1 cellular context compared by ENCODE assay signal in the genomic region with DNA sequence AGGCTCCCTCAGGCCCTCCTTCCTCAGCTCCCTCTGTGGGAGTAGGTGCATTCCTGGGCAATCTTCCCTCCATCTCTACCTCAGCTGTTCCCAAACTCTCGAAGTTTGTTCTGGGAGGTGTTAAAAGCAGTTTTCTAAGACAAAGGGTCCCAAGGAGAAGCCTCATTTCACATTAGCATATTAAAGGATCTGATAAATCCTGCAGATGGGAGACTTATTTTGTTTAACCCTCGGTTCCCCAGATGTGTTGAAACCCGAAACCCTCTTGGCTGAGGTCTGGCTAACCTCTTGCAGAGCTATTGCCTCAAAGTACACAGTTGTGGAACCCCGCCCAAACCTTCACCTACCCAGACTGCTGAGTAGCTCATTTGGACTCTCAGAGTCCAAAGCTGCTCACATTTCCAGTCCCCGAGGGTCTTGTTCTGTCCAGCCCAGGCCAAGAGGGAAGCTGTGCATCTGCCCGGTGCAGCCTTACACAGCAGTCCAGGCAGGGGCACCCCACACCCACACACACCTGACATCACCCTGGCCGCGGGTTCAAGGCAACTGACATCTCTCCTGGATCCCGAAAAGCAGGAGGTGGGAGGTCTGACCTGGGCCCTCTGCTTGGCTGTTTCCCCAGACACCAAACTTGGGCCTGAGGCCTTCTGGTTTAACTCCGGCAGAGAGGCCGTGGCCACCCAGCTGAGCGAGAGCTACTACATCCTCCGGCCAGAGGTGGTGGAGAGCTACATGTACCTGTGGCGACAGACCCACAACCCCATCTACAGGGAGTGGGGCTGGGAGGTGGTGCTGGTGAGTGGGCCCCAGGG.
A peak's percentile ranks its signal among the peaks of the same experiment; 100 is the strongest.
TF ChIP-seq lines count a peak whose summit lies in the region.

No MANE protein-coding gene starts in this region.

TF ChIP-seq in K562, 482 proteins besides CTCF, POLR2A, EP300 and RAD21 (continued from another document and continues in another):
- TF ChIP-seq ZNF592 (IDR thresholded peaks at IDR 0.05) (no peak), RCOR1 (IDR thresholded peaks at IDR 0.05; ENCODE audit: borderline replicate concordance in 1 of 2, low read depth in 2 of 2, low read length in 2 of 2) (0 out of 4 replicates have a peak, but pooled peaks of 1 of the 2 experiments have one; percentile 11), KAT8 (IDR thresholded peaks at IDR 0.05; ENCODE audit: low read depth) (no peak), MXI1 (IDR thresholded peaks at IDR 0.05; ENCODE audit: low read depth, low read length) (no peak), POLR3A (IDR thresholded peaks at IDR 0.05; ENCODE audit: borderline replicate concordance, extremely low read depth, insufficient read depth, insufficient read length) (no peak), NCOA2 (IDR thresholded peaks at IDR 0.05; ENCODE audit: partially characterized antibody in 2 of 2) (no peak), HDAC2 (IDR thresholded peaks at IDR 0.05) (no peak), SREBF2 (CRISPR knock-in tag; IDR thresholded peaks at IDR 0.05) (no peak), ZNF77 (CRISPR knock-in tag; IDR thresholded peaks at IDR 0.05) (no peak), ZNF584 (CRISPR knock-in tag; IDR thresholded peaks at IDR 0.05; ENCODE audit: low read depth) (0 out of 2 replicates have a peak, but pooled peaks have one; percentile 57), MEIS2 (IDR thresholded peaks at IDR 0.05; ENCODE audit: partially characterized antibody) (peak; percentile 8), CEBPB (tag; IDR thresholded peaks at IDR 0.05) (peak; percentile 57), HOXB6 (CRISPR knock-in tag; IDR thresholded peaks at IDR 0.05; ENCODE audit: borderline replicate concordance) (no peak), LARP7 (IDR thresholded peaks at IDR 0.05) (no peak), ELF1 (tag; IDR thresholded peaks at IDR 0.05) (no peak), FOS (IDR thresholded peaks at IDR 0.05; ENCODE audit: extremely low read depth, insufficient read length) (no peak), HNRNPL (IDR thresholded peaks at IDR 0.05; ENCODE audit: low read depth, low read length) (no peak), RBM15 (IDR thresholded peaks at IDR 0.05; ENCODE audit: insufficient read depth, low read length) (no peak), BACH1 (tag; IDR thresholded peaks at IDR 0.05) (0 out of 2 replicates have a peak, but pooled peaks have one; percentile 15), WHSC1 (IDR thresholded peaks at IDR 0.05; ENCODE audit: low read length) (peak; percentile 8), MYBL2 (IDR thresholded peaks at IDR 0.05; ENCODE audit: low read depth) (no peak), MYBL2 (CRISPR knock-in tag; IDR thresholded peaks at IDR 0.05; ENCODE audit: borderline replicate concordance) (no peak), HMGN3 (IDR thresholded peaks at IDR 0.05; ENCODE audit: borderline replicate concordance, extremely low read depth, insufficient read length, low read depth, low read length) (no peak), ADNP (tag; IDR thresholded peaks at IDR 0.05) (peak; percentile 33; the same call in 1 of the 2 replicates), ZBTB49 (CRISPR knock-in tag; IDR thresholded peaks at IDR 0.05; ENCODE audit: borderline replicate concordance) (no peak), SMAD4 (CRISPR knock-in tag; conservative IDR thresholded peaks at IDR 0.05) (0 out of 2 replicates have a peak, but pooled peaks have one; percentile 7)
- TF ChIP-seq, protein P1, sequence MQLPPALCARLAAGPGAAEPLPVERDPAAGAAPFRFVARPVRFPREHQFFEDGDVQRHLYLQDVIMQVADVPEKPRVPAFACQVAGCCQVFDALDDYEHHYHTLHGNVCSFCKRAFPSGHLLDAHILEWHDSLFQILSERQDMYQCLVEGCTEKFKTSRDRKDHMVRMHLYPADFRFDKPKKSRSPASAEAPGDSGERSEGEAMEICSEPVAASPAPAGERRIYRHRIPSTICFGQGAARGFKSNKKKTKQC (CRISPR knock-in tag; IDR thresholded peaks at IDR 0.05): no peak
- TF ChIP-seq, protein P2, sequence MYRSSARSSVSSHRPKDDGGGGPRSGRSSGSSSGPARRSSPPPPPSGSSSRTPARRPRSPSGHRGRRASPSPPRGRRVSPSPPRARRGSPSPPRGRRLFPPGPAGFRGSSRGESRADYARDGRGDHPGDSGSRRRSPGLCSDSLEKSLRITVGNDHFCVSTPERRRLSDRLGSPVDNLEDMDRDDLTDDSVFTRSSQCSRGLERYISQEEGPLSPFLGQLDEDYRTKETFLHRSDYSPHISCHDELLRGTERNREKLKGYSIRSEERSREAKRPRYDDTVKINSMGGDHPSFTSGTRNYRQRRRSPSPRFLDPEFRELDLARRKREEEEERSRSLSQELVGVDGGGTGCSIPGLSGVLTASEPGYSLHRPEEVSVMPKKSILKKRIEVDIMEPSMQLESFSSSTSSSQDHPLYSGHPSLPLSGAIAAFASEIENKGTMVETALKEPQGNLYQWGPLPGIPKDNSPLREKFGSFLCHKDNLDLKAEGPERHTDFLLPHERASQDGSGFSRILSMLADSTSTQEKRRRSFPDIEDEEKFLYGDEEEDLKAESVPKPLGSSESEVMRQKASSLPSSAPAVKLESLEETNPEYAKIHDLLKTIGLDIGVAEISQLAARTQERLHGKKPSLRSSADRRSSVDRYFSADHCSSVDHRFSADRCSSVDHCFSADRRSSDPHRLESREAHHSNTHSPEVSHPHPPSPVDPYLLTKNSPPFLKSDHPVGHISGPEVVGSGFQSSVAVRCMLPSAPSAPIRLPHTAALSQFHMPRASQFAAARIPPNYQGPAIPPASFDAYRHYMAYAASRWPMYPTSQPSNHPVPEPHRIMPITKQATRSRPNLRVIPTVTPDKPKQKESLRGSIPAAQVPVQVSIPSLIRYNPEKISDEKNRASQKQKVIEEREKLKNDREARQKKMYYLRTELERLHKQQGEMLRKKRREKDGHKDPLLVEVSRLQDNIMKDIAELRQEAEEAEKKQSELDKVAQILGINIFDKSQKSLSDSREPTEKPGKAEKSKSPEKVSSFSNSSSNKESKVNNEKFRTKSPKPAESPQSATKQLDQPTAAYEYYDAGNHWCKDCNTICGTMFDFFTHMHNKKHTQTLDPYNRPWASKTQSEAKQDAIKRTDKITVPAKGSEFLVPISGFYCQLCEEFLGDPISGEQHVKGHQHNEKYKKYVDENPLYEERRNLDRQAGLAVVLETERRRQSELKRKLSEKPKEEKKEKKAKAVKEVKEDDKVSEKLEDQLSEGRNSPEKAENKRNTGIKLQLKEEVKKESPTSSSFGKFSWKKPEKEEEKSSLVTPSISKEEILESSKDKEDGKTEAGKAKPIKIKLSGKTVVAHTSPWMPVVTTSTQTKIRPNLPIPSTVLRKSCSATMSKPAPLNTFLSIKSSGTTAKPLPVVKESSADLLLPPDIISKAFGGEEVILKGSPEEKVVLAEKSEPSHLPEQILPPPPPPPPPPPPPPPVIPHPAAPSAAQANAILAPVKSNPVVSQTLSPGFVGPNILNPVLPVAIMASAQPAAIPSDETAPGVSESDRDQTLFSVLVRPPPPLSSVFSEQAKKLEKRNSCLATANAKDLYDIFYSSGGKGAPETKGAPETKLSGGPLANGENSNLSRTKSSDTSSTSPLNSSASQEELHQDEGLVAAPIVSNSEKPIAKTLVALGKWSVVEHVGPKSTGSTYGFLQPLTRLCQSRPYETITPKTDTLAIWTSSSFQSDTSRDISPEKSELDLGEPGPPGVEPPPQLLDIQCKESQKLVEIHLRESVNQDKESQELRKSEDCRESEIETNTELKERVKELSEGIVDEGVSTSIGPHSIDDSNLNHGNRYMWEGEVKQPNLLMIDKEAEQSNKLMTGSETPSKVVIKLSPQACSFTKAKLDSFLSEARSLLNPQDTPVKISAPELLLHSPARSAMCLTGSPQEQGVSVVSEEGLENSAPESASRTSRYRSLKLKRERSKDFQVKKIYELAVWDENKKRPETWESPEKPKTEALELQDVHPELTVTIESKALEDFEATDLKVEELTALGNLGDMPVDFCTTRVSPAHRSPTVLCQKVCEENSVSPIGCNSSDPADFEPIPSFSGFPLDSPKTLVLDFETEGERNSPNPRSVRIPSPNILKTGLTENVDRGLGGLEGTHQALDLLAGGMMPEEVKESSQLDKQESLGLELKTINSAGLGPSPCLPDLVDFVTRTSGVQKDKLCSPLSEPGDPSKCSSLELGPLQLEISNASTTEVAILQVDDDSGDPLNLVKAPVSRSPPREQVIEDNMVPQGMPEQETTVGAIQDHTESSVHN (IDR thresholded peaks at IDR 0.05; ENCODE audit: borderline replicate concordance in 1 of 2, low read depth in 1 of 2): no peak
- TF ChIP-seq, protein P3, sequence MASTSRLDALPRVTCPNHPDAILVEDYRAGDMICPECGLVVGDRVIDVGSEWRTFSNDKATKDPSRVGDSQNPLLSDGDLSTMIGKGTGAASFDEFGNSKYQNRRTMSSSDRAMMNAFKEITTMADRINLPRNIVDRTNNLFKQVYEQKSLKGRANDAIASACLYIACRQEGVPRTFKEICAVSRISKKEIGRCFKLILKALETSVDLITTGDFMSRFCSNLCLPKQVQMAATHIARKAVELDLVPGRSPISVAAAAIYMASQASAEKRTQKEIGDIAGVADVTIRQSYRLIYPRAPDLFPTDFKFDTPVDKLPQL (IDR thresholded peaks at IDR 0.05; ENCODE audit: extremely low read depth, insufficient read length): no peak
- TF ChIP-seq, protein P4, sequence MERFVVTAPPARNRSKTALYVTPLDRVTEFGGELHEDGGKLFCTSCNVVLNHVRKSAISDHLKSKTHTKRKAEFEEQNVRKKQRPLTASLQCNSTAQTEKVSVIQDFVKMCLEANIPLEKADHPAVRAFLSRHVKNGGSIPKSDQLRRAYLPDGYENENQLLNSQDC (CRISPR knock-in tag; IDR thresholded peaks at IDR 0.05): no peak
- TF ChIP-seq, protein P5, sequence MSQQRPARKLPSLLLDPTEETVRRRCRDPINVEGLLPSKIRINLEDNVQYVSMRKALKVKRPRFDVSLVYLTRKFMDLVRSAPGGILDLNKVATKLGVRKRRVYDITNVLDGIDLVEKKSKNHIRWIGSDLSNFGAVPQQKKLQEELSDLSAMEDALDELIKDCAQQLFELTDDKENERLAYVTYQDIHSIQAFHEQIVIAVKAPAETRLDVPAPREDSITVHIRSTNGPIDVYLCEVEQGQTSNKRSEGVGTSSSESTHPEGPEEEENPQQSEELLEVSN (IDR thresholded peaks at IDR 0.05; ENCODE audit: borderline replicate concordance in 1 of 2, extremely low read depth in 1 of 2, insufficient read depth in 1 of 2, insufficient read length in 1 of 2, low read depth in 1 of 2, low read length in 1 of 2, poor library complexity in 1 of 2, severe bottlenecking in 1 of 2): peak in 1 of 2 experiments; percentile 26
- TF ChIP-seq, protein P6, sequence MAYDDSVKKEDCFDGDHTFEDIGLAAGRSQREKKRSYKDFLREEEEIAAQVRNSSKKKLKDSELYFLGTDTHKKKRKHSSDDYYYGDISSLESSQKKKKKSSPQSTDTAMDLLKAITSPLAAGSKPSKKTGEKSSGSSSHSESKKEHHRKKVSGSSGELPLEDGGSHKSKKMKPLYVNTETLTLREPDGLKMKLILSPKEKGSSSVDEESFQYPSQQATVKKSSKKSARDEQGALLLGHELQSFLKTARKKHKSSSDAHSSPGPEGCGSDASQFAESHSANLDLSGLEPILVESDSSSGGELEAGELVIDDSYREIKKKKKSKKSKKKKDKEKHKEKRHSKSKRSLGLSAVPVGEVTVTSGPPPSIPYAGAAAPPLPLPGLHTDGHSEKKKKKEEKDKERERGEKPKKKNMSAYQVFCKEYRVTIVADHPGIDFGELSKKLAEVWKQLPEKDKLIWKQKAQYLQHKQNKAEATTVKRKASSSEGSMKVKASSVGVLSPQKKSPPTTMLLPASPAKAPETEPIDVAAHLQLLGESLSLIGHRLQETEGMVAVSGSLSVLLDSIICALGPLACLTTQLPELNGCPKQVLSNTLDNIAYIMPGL (CRISPR knock-in tag; IDR thresholded peaks at IDR 0.05): no peak
